Comparison of ENCODE assay signal across 8 cellular contexts in the genomic region with DNA sequence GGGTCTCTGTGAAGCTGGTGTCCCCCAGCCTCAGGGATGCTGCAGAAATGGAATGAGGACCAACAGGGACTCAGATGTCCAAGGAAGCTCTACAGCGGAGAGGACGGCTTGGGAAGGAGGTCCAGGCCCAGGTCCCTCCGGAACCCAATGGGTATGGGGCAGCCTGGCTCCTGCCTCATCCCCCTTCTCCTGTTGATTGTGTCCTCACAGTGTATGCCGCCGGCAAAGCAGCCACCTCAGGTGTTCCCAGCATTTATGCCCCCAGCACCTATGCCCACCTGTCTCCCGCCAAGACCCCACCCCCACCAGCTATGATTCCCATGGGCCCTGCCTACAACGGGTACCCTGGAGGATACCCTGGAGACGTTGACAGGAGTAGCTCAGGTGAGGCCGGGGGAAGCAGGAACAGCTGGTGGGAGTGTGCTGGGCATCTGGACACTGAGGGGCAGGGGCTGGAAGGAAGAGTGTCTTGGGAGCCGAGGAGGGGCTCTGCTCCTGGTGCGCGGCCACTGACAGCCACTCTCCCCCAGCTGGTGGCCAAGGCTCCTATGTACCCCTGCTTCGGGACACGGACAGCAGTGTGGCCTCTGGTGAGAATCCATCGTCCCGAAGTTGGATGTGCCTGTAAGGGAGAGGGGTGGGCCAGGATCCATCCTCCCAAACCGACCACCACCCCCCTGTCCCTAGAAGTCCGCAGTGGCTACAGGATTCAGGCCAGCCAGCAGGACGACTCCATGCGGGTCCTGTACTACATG. TPM values are rescaled to one million over a fixed set of nuclear protein-coding genes. Genes with fewer than 3 reads are reported as not detected.
DNase-seq lines count a peak whose midpoint lies in the region; TF ChIP-seq lines count a peak whose summit lies in the region.

No MANE protein-coding gene starts in this region.

- H2AK5ac ChIP-seq in mesendoderm (ENCODE audit: low read length): no peak overlapping the region

- no peak overlapping the region for H3K4me2 ChIP-seq in mesendoderm (ENCODE audit: low read length)

- DNase-seq in activated naive CD4-positive, alpha-beta T cell treated with anti-CD3 and anti-CD28 coated beads for 36 hours: peak; percentile 3
- no peak for DNase-seq in activated naive CD4-positive, alpha-beta T cell (lab: John Stamatoyannopoulos, UW)
- DNase-seq in MCF 10A (ENCODE audit: unreplicated experiment) (no peak), mesendoderm (no peak), vagina (ENCODE audit: extremely low spot score in 2 of 2) (no peak), NCI-H1417 (lab: John Stamatoyannopoulos, UW) (no peak), occipital lobe (lab: John Stamatoyannopoulos, UW) (no peak), C1 segment of cervical spinal cord (lab: John Stamatoyannopoulos, UW) (no peak)

- POLR2A ChIA-PET in MCF 10A (lab: Yijun Ruan, JAX): interaction anchor here (0.6 to 1.5 kb wide), 10 partner anchors 9 to 625 kb away, joined by 3 to 4 read pairs (median 3); a partner anchor contains a TSS

- no peak overlapping the region for H3K27ac ChIP-seq in mesendoderm (ENCODE audit: low read depth, low read length)
- peak overlapping the region; percentile 89 for H3K27ac ChIP-seq in vagina

- peak overlapping the region; percentile 91 for H3K4me3 Mint-ChIP-seq in activated naive CD4-positive, alpha-beta T cell treated with anti-CD3 and anti-CD28 coated beads for 36 hours
- H3K4me3 Mint-ChIP-seq in MCF 10A (ENCODE audit: unreplicated experiment): peak overlapping the region; percentile 83

- TF ChIP-seq CTCF in MCF 10A (IDR thresholded peaks at IDR 0.05; ENCODE audit: unreplicated experiment) (no peak), vagina (IDR thresholded peaks at IDR 0.05) (peak in 1 of 3 experiments; percentile 7)

- H3K36me3 Mint-ChIP-seq in activated naive CD4-positive, alpha-beta T cell treated with anti-CD3 and anti-CD28 coated beads for 36 hours (ENCODE audit: low read depth): peaks cover 10% of the 10 kb centered on the region
- H3K36me3 Mint-ChIP-seq in MCF 10A (ENCODE audit: insufficient read depth, unreplicated experiment): peaks cover 66% of the 10 kb centered on the region

- H3K4me1 ChIP-seq in mesendoderm (ENCODE audit: control insufficient read depth, low read depth, low read length): peaks cover 2% of the 10 kb centered on the region
- peaks cover 59% of the 10 kb centered on the region for H3K4me1 ChIP-seq in vagina

- no peaks in the 10 kb centered on the region for H3K27me3 ChIP-seq in mesendoderm (ENCODE audit: insufficient read depth, low read length, poor library complexity)
- no peaks in the 10 kb centered on the region for H3K27me3 ChIP-seq in vagina

- no peak overlapping the region for H2BK5ac ChIP-seq in mesendoderm (ENCODE audit: low read length)

- H4K5ac ChIP-seq in mesendoderm (ENCODE audit: low read length): no peak overlapping the region

- no peak overlapping the region for H3K4me3 ChIP-seq in mesendoderm (ENCODE audit: low read length)
- peak overlapping the region; percentile 66 to 76 for H3K4me3 ChIP-seq in vagina

- peaks cover 22% of the 10 kb centered on the region for H3K4me1 Mint-ChIP-seq in activated naive CD4-positive, alpha-beta T cell treated with anti-CD3 and anti-CD28 coated beads for 36 hours (ENCODE audit: low read depth)
- peaks cover 15% of the 10 kb centered on the region for H3K4me1 Mint-ChIP-seq in MCF 10A (ENCODE audit: insufficient read depth, unreplicated experiment)

- intact Hi-C loops in activated naive CD4-positive, alpha-beta T cell treated with anti-CD3 and anti-CD28 coated beads for 36 hours (cut with micrococcal nuclease): loop anchor here (5.0 kb wide), 1 partner anchor 204 kb away; no protein-coding TSS in a partner anchor
- intact Hi-C loops in MCF 10A (cut with micrococcal nuclease): loop anchor here (5.0 to 10.0 kb wide), 2 partner anchors 88 to 114 kb away; a partner anchor contains a TSS
- intact Hi-C loops in vagina (cut with DNase I): loop anchor here (5.0 kb wide), 1 partner anchor 124 kb away; a partner anchor contains a TSS

- no peak for TF ChIP-seq POLR2A in vagina (IDR thresholded peaks at IDR 0.05)

- no peak overlapping the region for H3K4ac ChIP-seq in mesendoderm (ENCODE audit: low read depth, low read length)

- no peaks in the 10 kb centered on the region for H3K27me3 Mint-ChIP-seq in activated naive CD4-positive, alpha-beta T cell treated with anti-CD3 and anti-CD28 coated beads for 36 hours (ENCODE audit: low read depth)
- H3K27me3 Mint-ChIP-seq in MCF 10A (ENCODE audit: insufficient read depth, unreplicated experiment): no peaks in the 10 kb centered on the region

- no peaks in the 10 kb centered on the region for H3K9me3 Mint-ChIP-seq in activated naive CD4-positive, alpha-beta T cell treated with anti-CD3 and anti-CD28 coated beads for 36 hours
- H3K9me3 Mint-ChIP-seq in MCF 10A (ENCODE audit: unreplicated experiment): no peaks in the 10 kb centered on the region

- no peak overlapping the region for H2BK120ac ChIP-seq in mesendoderm (ENCODE audit: low read depth, low read length)

- CTCF ChIA-PET in activated naive CD4-positive, alpha-beta T cell treated with anti-CD3 and anti-CD28 coated beads for 36 hours (lab: Charles Lee): interaction anchor here (0.5 to 1.6 kb wide), 4 partner anchors 25 to 124 kb away, joined by 3 to 5 read pairs (median 4); a partner anchor contains a TSS
- CTCF ChIA-PET in MCF 10A (lab: Yijun Ruan, JAX): interaction anchor here (0.5 to 0.9 kb wide), 3 partner anchors 130 to 432 kb away, joined by 3 to 4 read pairs (median 3); no protein-coding TSS in a partner anchor

- H3K18ac ChIP-seq in mesendoderm (ENCODE audit: low read length): no peak overlapping the region

- H4K8ac ChIP-seq in mesendoderm (ENCODE audit: low read depth, low read length): no peak overlapping the region

- H3K36me3 ChIP-seq in mesendoderm (ENCODE audit: control insufficient read depth, insufficient read depth, low read length) (peaks cover 17% of the 10 kb centered on the region), vagina (peaks cover 3 to 14% of the 10 kb centered on the region in 2 donors)

- peak overlapping the region; percentile 62 for H3K27ac Mint-ChIP-seq in activated naive CD4-positive, alpha-beta T cell treated with anti-CD3 and anti-CD28 coated beads for 36 hours
- peak overlapping the region; percentile 70 for H3K27ac Mint-ChIP-seq in MCF 10A (ENCODE audit: low read depth, unreplicated experiment)

- peaks cover 10% of the 10 kb centered on the region for H3K79me1 ChIP-seq in mesendoderm (ENCODE audit: low read length)

- no peaks in the 10 kb centered on the region for H3K9me3 ChIP-seq in vagina

- H3K23ac ChIP-seq in mesendoderm (ENCODE audit: low read length): no peak overlapping the region

- peak overlapping the region; percentile 95 for H3K56ac ChIP-seq in mesendoderm (ENCODE audit: low read length)

- H3K79me2 ChIP-seq in mesendoderm (ENCODE audit: control insufficient read depth, insufficient read depth, low read length): peaks cover 3% of the 10 kb centered on the region

- no CpG with 5 or more reads among the region's 20 CpGs for WGBS in mesendoderm (ENCODE audit: extremely low coverage, insufficient coverage, low lambda C conversion rate)

- H2BK15ac ChIP-seq in mesendoderm (replicated peaks; ENCODE audit: low read depth): no peak overlapping the region

- BruUV-seq in MCF 10A (replicated peaks; lab: Mats Ljungman, UMichigan): no TSS peak

- peak overlapping the region; percentile 89 for H3K9ac ChIP-seq in mesendoderm (ENCODE audit: low read length)

RNA-seq across cellular contexts. Expression of a gene that starts 2.4 kb away (rescaled TPM):
- 100 to 1,000 TPM; 136 to 144 TPM for total RNA-seq in activated naive CD4-positive, alpha-beta T cell treated with anti-CD3 and anti-CD28 coated beads for 36 hours
- total RNA-seq in MCF 10A (2022): 81.6 and 95.7 TPM in 2 replicates
- 81.7 TPM for polyA plus RNA-seq in mesendoderm (2013, experiment 1 of 2)
- 79.2 TPM for polyA plus RNA-seq in mesendoderm (2013, experiment 2 of 2)
- total RNA-seq in vagina: 95.5 TPM
- total RNA-seq in occipital lobe: 36.0 TPM

RNA-seq across cellular contexts. Expression of a gene that starts 16.0 kb away (rescaled TPM):
- total RNA-seq in activated naive CD4-positive, alpha-beta T cell treated with anti-CD3 and anti-CD28 coated beads for 36 hours: under 1 TPM; 0.19 to 0.86 TPM
- total RNA-seq in MCF 10A (2022) (not detected in 2 replicates), vagina (not detected), occipital lobe (not detected)
- polyA plus RNA-seq in mesendoderm (2013, experiment 1 of 2): not detected
- polyA plus RNA-seq in mesendoderm (2013, experiment 2 of 2): 0.07 TPM

RNA-seq across cellular contexts. Expression of a gene that starts 17.5 kb away (rescaled TPM):
- 10 to 100 TPM in 1 of 2 experiments, 1 to 10 TPM in 1; 8.2 to 11.2 TPM for total RNA-seq in activated naive CD4-positive, alpha-beta T cell treated with anti-CD3 and anti-CD28 coated beads for 36 hours
- total RNA-seq in MCF 10A (2022): 60.6 and 64.1 TPM in 2 replicates
- polyA plus RNA-seq in mesendoderm (2013, experiment 1 of 2): 93.8 TPM
- polyA plus RNA-seq in mesendoderm (2013, experiment 2 of 2): 95.6 TPM
- 32.9 TPM for total RNA-seq in vagina
- total RNA-seq in occipital lobe: 3.1 TPM

RNA-seq across cellular contexts. Expression of a gene that starts 25.6 kb away (rescaled TPM):
- total RNA-seq in activated naive CD4-positive, alpha-beta T cell treated with anti-CD3 and anti-CD28 coated beads for 36 hours: under 1 TPM; 0.19 to 0.77 TPM
- total RNA-seq in MCF 10A (2022) (not detected in 2 replicates), vagina (not detected), occipital lobe (0.47 TPM)
- 0.06 TPM for polyA plus RNA-seq in mesendoderm (2013, experiment 1 of 2)
- polyA plus RNA-seq in mesendoderm (2013, experiment 2 of 2): not detected

RNA-seq across cellular contexts. Expression of a gene that starts 37.8 kb away (rescaled TPM):
- total RNA-seq in activated naive CD4-positive, alpha-beta T cell treated with anti-CD3 and anti-CD28 coated beads for 36 hours: not detected
- total RNA-seq in MCF 10A (2022): not detected in 2 replicates
- not detected for polyA plus RNA-seq in mesendoderm (2013, experiment 1 of 2)
- polyA plus RNA-seq in mesendoderm (2013, experiment 2 of 2): not detected
- total RNA-seq in vagina: not detected
- total RNA-seq in occipital lobe: not detected
